ENCODE assay signal across 17 cellular contexts in the genomic region with DNA sequence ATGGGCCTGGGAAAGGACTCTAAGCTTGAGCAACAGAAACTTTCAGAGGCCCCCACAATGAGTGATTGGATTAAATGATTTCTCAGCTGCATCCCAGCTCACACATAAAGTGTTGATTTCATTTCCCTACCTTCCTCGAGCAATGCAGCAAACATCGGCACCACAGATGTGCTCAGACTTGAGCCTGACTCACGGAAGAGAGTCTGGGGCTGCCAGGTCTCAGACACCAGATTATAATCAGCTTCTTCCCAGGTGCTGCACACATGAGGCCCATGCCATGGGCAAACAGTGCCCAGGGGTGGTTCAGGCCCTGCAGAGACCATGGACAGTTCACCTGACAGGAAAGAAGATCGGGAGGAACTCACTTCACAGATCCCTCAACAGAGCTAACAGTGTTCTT.
"Had no signal": no experiment of that assay in that cellular context is flagged by ENCODE, and none has a peak within 500 bp of the region (broad histone marks: within the 10 kb centered on the region; RNA-seq: fewer than 3 reads in every experiment).

No MANE protein-coding gene starts in this region.

- H3K4me1 ChIP-seq: heart left ventricle, right atrium auricular region, sigmoid colon, tibial artery, upper lobe of right lung had no signal

- H3K27me3 ChIP-seq: heart left ventricle, right atrium auricular region, sigmoid colon, tibial artery, upper lobe of right lung, vagina had no signal

- H3K4me3 ChIP-seq: heart left ventricle, lung, right atrium auricular region, sigmoid colon, skin epidermis, tibial artery, upper lobe of right lung, vagina had no signal

- H3K27ac ChIP-seq: heart left ventricle, right atrium auricular region, sigmoid colon, tibial artery, upper lobe of right lung, vagina had no signal

- ATAC-seq: effector memory CD8-positive, alpha-beta T cell; heart left ventricle; left lobe of liver; stimulated activated naive CD8-positive, alpha-beta T cell treated with anti-CD3 and anti-CD28 coated beads, Interleukin-15, Interleukin-2, amounts not matched to agents 100 U/mL and 50 U/mL, for 24 hours had no signal

- H3K9me3 ChIP-seq: heart left ventricle, right atrium auricular region, sigmoid colon, tibial artery, upper lobe of right lung, vagina had no signal

- H3K36me3 ChIP-seq: heart left ventricle, right atrium auricular region, sigmoid colon, tibial artery, upper lobe of right lung, vagina had no signal

- DNase-seq: effector memory CD8-positive, alpha-beta T cell; heart left ventricle; hippocampal formation; naive B cell; posterior cingulate gyrus; sigmoid colon; stimulated activated CD4-positive, alpha-beta T cell treated with anti-CD3 and anti-CD28 coated beads, Interleukin-2, amount 100 ng/mL, for 24 hours; stimulated activated naive CD8-positive, alpha-beta T cell treated with anti-CD3 and anti-CD28 coated beads, Interleukin-15, Interleukin-2, amounts not matched to agents 100 U/mL and 50 U/mL, for 24 hours; tibial artery; upper lobe of right lung had no signal

- FAIRE-seq: frontal cortex, islet of Langerhans had no signal
